12 cellular contexts compared by ENCODE assay signal in genomic region chr20:50020283-50020682, GRCh38. TPM values are rescaled to one million over a fixed set of nuclear protein-coding genes. Genes with fewer than 3 reads are reported as not detected.
A peak's percentile ranks its signal among the peaks of the same experiment; 100 is the strongest.
DNase-seq lines count a peak whose midpoint lies in the region; ATAC-seq and TF ChIP-seq lines count a peak whose summit lies in the region.
"Had no signal": no experiment of that assay in that cellular context is flagged by ENCODE, and none has a peak within 500 bp of the region (broad histone marks: within the 10 kb centered on the region; RNA-seq: fewer than 3 reads in every experiment).

No MANE protein-coding gene starts in this region.

- H3K4ac ChIP-seq in IMR-90 (ENCODE audit: low read depth, low read length), result no peak overlapping the region

- CTCF ChIA-PET in IMR-90 (lab: Yijun Ruan, JAX), result no interaction called here

- no peaks in the 10 kb centered on the region for H3K79me1 ChIP-seq in IMR-90 (ENCODE audit: low read depth in 1 of 2, low read length in 2 of 2)

- no peak overlapping the region for H2BK5ac ChIP-seq in IMR-90 (ENCODE audit: low read depth, low read length, poor library complexity, severe bottlenecking)

- TF ChIP-seq POLR2A in IMR-90 (IDR thresholded peaks at IDR 0.05; ENCODE audit: low read depth, low read length), result no peak

- H3K27ac ChIP-seq in IMR-90 (ENCODE audit: insufficient read depth, low read length) (no peak overlapping the region), tibial artery (no peak overlapping the region)
- H3K27ac ChIP-seq: Peyer's patch had no signal

- no peaks in the 10 kb centered on the region for H3K36me3 ChIP-seq in IMR-90 (ENCODE audit: control insufficient read depth, insufficient read depth, low read length)
- no peaks in the 10 kb centered on the region for H3K36me3 ChIP-seq in tibial artery
- H3K36me3 ChIP-seq: Peyer's patch, spleen had no signal

- peak overlapping the region; percentile 51 for H2AFZ ChIP-seq in IMR-90 (replicated peaks; ENCODE audit: low read length, poor library complexity)

- no peak overlapping the region for H2BK15ac ChIP-seq in IMR-90 (ENCODE audit: low read depth, low read length)

- H3K56ac ChIP-seq in IMR-90 (ENCODE audit: extremely low read depth, insufficient read depth, low read length), result no peak overlapping the region

- TF ChIP-seq CTCF in IMR-90 (conservative IDR thresholded peaks at IDR 0.05; ENCODE audit: low read depth, low read length), result no peak
- TF ChIP-seq CTCF in tibial artery (IDR thresholded peaks at IDR 0.05), result no peak

- no peaks in the 10 kb centered on the region for H3K27me3 ChIP-seq in IMR-90 (ENCODE audit: control insufficient read depth, insufficient read depth, low read length)
- H3K27me3 ChIP-seq in tibial artery, result no peaks in the 10 kb centered on the region
- H3K27me3 ChIP-seq: Peyer's patch had no signal

- peak; percentile 73 for DNase-seq in CD1c-positive myeloid dendritic cell (ENCODE audit: extremely low spot score)
- peak; percentile 38 for DNase-seq in IMR-90
- peak; percentile 40 for DNase-seq in UCSD-AML1 (lab: John Stamatoyannopoulos, UW; ENCODE audit: unreplicated experiment)
- DNase-seq in islet precursor cell, result peak; percentile 73
- no peak for DNase-seq in NCI-H2196 treated with DMSO at 0.1 percent for 48 hours (lab: John Stamatoyannopoulos, UW; ENCODE audit: unreplicated experiment)
- DNase-seq in tibial artery, result no peak
- no peak for DNase-seq in stimulated activated naive CD4-positive, alpha-beta T cell treated with Interleukin-2 at 50 U/mL for 16 hours (lab: John Stamatoyannopoulos, UW)
- DNase-seq: activated CD4-positive, alpha-beta T cell treated with anti-CD3 and anti-CD28 coated beads for 4 hours; NCI-H1436; Peyer's patch; spleen had no signal

- POLR2A ChIA-PET in IMR-90 (lab: Charles Lee; ENCODE audit: unreplicated experiment), result no interaction called here

- H3K4me1 ChIP-seq in IMR-90 (ENCODE audit: control insufficient read depth, insufficient read depth, low read length) (no peaks in the 10 kb centered on the region), tibial artery (peaks cover 0 to 38% (median 22%) of the 10 kb centered on the region in 4 donors)
- H3K4me1 ChIP-seq: Peyer's patch had no signal

- intact Hi-C loops in IMR-90 (cut with micrococcal nuclease) (no loop called here), tibial artery (cut with DNase I; ENCODE audit: low total_unique reads) (no loop called here)

- H3K9me1 ChIP-seq in IMR-90 (ENCODE audit: insufficient read depth, low read length), result no peaks in the 10 kb centered on the region

- no peak overlapping the region for H4K91ac ChIP-seq in IMR-90 (ENCODE audit: insufficient read depth, low read depth, low read length)

- BruUV-seq in IMR-90 (replicated peaks; lab: Mats Ljungman, UMichigan), result no TSS peak

- no peaks in the 10 kb centered on the region for H4K20me1 ChIP-seq in IMR-90 (ENCODE audit: insufficient read depth, low read length)

- no peak overlapping the region for H2BK120ac ChIP-seq in IMR-90 (ENCODE audit: low read depth, low read length)

- no peak overlapping the region for H3K4me2 ChIP-seq in IMR-90 (ENCODE audit: low read depth, low read length)

- no peak for TF ChIP-seq RAD21 in IMR-90 (IDR thresholded peaks at IDR 0.05; ENCODE audit: low read length)

- H3K23ac ChIP-seq in IMR-90 (ENCODE audit: low read depth, low read length), result no peak overlapping the region

- dilution Hi-C loops in IMR-90 (cut with HindIII; ENCODE audit: low sequenced_read_pairs, unreplicated experiment), result no loop called here

- H3K4me3 ChIP-seq in IMR-90 (ENCODE audit: insufficient read depth, low read depth, low read length) (no peak overlapping the region), tibial artery (no peak overlapping the region)
- H3K4me3 ChIP-seq: Peyer's patch, spleen had no signal

- ATAC-seq in IMR-90 (ENCODE audit: low read depth) (peak; percentile 53; the same call in 1 of the 2 replicates), HG02840 (IDR thresholded peaks at IDR 0.05; ENCODE audit: low FRiP score, unreplicated experiment) (no peak)

- no peak overlapping the region for H2AK5ac ChIP-seq in IMR-90 (ENCODE audit: low read depth, low read length)

- no peak overlapping the region for H4K5ac ChIP-seq in IMR-90 (ENCODE audit: low read depth, low read length)

- no peak overlapping the region for H3K14ac ChIP-seq in IMR-90 (replicated peaks; ENCODE audit: low read depth, low read length)

- no peak overlapping the region for H3K18ac ChIP-seq in IMR-90 (ENCODE audit: low read depth, low read length)

- WGBS in IMR-90 (ENCODE audit: extremely low coverage in 2 of 2, insufficient read length in 1 of 2), 2 experiments, result no CpG with 5 or more reads among the region's 3 CpGs

- H3K9ac ChIP-seq in IMR-90 (ENCODE audit: low read depth, low read length), result no peak overlapping the region

- H2BK20ac ChIP-seq in IMR-90 (ENCODE audit: low read depth, low read length), result no peak overlapping the region

- H3K9me3 ChIP-seq in IMR-90 (ENCODE audit: control insufficient read depth, insufficient read depth, low read length) (no peaks in the 10 kb centered on the region), tibial artery (no peaks in the 10 kb centered on the region)
- H3K9me3 ChIP-seq: Peyer's patch, spleen had no signal

- no peak overlapping the region for H2AK9ac ChIP-seq in IMR-90 (replicated peaks; ENCODE audit: low read depth, low read length, poor library complexity)

- no peak overlapping the region for H4K8ac ChIP-seq in IMR-90 (ENCODE audit: low read depth in 2 of 2, low read length in 2 of 2)

- in situ Hi-C loops in IMR-90 (cut with MboI; ENCODE audit: low sequenced_read_pairs), result no loop called here

TF ChIP-seq in IMR-90, 13 proteins besides CTCF, POLR2A, EP300 and RAD21:
- TF ChIP-seq FOS (IDR thresholded peaks at IDR 0.05; ENCODE audit: low read depth, low read length) (no peak), SMC3 (IDR thresholded peaks at IDR 0.05; ENCODE audit: low read depth, low read length) (no peak), RCOR1 (IDR thresholded peaks at IDR 0.05; ENCODE audit: insufficient replicate concordance, low read length) (peak; percentile 38)
TF ChIP-seq in IMR-90: peak in this region for 1.

RNA-seq across cellular contexts. Expression of gene SNAI1, which starts 37.5 kb away (rescaled TPM):
- 0.54 and 0.83 TPM in 2 replicates for total RNA-seq in IMR-90 (2012; rRNA removed)
- polyA plus RNA-seq in IMR-90 (2012; rRNA removed), result 13.7 and 14.9 TPM in 2 replicates
- 10.8 and 34.1 TPM in 2 replicates for polyA plus RNA-seq in IMR-90 (2012; cell fraction: cytosol; rRNA removed)
- 54.0 and 64.7 TPM in 2 replicates for polyA plus RNA-seq in IMR-90 (2012; cell fraction: nucleus; rRNA removed; ENCODE audit: low replicate concordance)

Comparison
In these comparisons a context has a peak if more than half of its experiments do, and no peak if none do; other contexts are left out.
1. DNase-seq: peak in CD1c-positive myeloid dendritic cell (single experiment), IMR-90 (single experiment), UCSD-AML1 (single experiment) and islet precursor cell (single experiment); none in NCI-H2196 treated with DMSO at 0.1 percent for 48 hours (single experiment), tibial artery (0 of 2) and stimulated activated naive CD4-positive, alpha-beta T cell treated with Interleukin-2 at 50 U/mL for 16 hours (single experiment).